23 cellular contexts compared by ENCODE assay signal in genomic region chr3:61810953-61811497, GRCh38.
"Had no signal": no experiment of that assay in that cellular context is flagged by ENCODE, and none has a peak within 500 bp of the region (broad histone marks: within the 10 kb centered on the region; RNA-seq: fewer than 3 reads in every experiment).

No MANE protein-coding gene starts in this region.

- H3K9me3 ChIP-seq: gastrocnemius medialis, mucosa of descending colon, neutrophil, prostate gland, thoracic aorta, upper lobe of right lung had no signal

- H3K36me3 ChIP-seq: gastrocnemius medialis, neutrophil, prostate gland, thoracic aorta, upper lobe of right lung had no signal

- H3K4me3 ChIP-seq: gastrocnemius medialis, lung, mucosa of descending colon, prostate gland, thoracic aorta, upper lobe of right lung had no signal

- H3K27ac ChIP-seq: neutrophil, prostate gland, upper lobe of right lung had no signal

- DNase-seq: activated CD4-positive, alpha-beta T cell treated with anti-CD3 and anti-CD28 coated beads for 4 hours; activated CD4-positive, alpha-beta T cell treated with anti-CD3 and anti-CD28 coated beads, Interleukin-2, amount 50 U/mL, for 4 hours; activated naive CD4-positive, alpha-beta T cell; activated T-cell treated with anti-CD3 and anti-CD28 coated beads for 4 hours; activated T-cell treated with anti-CD3 and anti-CD28 coated beads, Interleukin-2, amount 50 U/mL, for 72 hours; cerebellar nuclear complex; cortex of kidney; effector memory CD8-positive, alpha-beta T cell; erythroblast; gastrocnemius medialis; glutamatergic neuron; hippocampal formation; kidney; mucosa of descending colon; nephron progenitor cell; stimulated activated CD4-positive, alpha-beta T cell treated with anti-CD3 and anti-CD28 coated beads, Interleukin-2, amount 100 ng/mL, for 48 hours; stimulated activated naive CD4-positive, alpha-beta T cell treated with Interleukin-2 at 50 U/mL for 16 hours; upper lobe of right lung had no signal

- FAIRE-seq: kidney had no signal

- H3K27me3 ChIP-seq: gastrocnemius medialis, neutrophil, upper lobe of right lung had no signal

- ATAC-seq: activated naive CD4-positive, alpha-beta T cell treated with anti-CD3 and anti-CD28 coated beads, Interleukin-2, amount 50 U/mL, for 72 hours; activated T-cell treated with anti-CD3 and anti-CD28 coated beads, Interleukin-2, amount 50 U/mL, for 72 hours; effector memory CD8-positive, alpha-beta T cell; gastrocnemius medialis; mucosa of descending colon; upper lobe of right lung had no signal

- H3K4me1 ChIP-seq: prostate gland had no signal
